ENCODE assay signal across 18 cellular contexts in genomic region chr13:76556632-76557031, GRCh38.
"Had no signal": no experiment of that assay in that cellular context is flagged by ENCODE, and none has a peak within 500 bp of the region (broad histone marks: within the 10 kb centered on the region; RNA-seq: fewer than 3 reads in every experiment).

No MANE protein-coding gene starts in this region.

- H3K4me1 ChIP-seq: foreskin keratinocyte, lower lobe of right lung, psoas muscle, spleen, tibial artery, uterus had no signal

- H3K36me3 ChIP-seq: left ventricle myocardium inferior, lower lobe of right lung, spleen, tibial artery, upper lobe of left lung, uterus had no signal

- DNase-seq: dermis blood vessel endothelial cell; erythroblast; foreskin keratinocyte; immature natural killer cell; left ventricle myocardium inferior; lower lobe of right lung; psoas muscle; retina; spleen; stimulated activated CD4-positive, alpha-beta T cell treated with anti-CD3 and anti-CD28 coated beads, Interleukin-15, amount 100 ng/mL, for 24 hours; stimulated activated CD4-positive, alpha-beta T cell treated with anti-CD3 and anti-CD28 coated beads, Interleukin-1b, Interleukin-23, amount 100 ng/mL, for 48 hours; stimulated activated CD4-positive, alpha-beta T cell treated with anti-CD3 and anti-CD28 coated beads, Interleukin-4, amount 100 ng/mL, for 24 hours; tibial artery; upper lobe of left lung; uterus had no signal

- H3K4me3 ChIP-seq: left ventricle myocardium inferior, lower lobe of right lung, psoas muscle, spleen, tibial artery, upper lobe of left lung, uterus had no signal

- H3K27me3 ChIP-seq: foreskin keratinocyte, spleen, tibial artery, upper lobe of left lung, uterus had no signal

- ATAC-seq: foreskin keratinocyte; lower lobe of right lung; natural killer cell treated with Interleukin-12 subunit alpha and Interleukin-12 subunit beta and Interleukin-15 and Interleukin-18, amount 100 ng/mL, for 72 hours; psoas muscle; sciatic nerve; stimulated activated memory B cell treated with anti-CD40 and anti-IgM and Interleukin-4, amounts not matched to agents 10 μg/mL and 1 μg/mL and 100 μg/mL, for 72 hours had no signal

- H3K27ac ChIP-seq: foreskin keratinocyte, left ventricle myocardium inferior, lower lobe of right lung, psoas muscle, spleen, tibial artery, upper lobe of left lung, uterus had no signal

- H3K9me3 ChIP-seq: left ventricle myocardium inferior, lower lobe of right lung, psoas muscle, spleen, tibial artery, upper lobe of left lung, uterus had no signal
